ENCODE assay signal across 11 cellular contexts in genomic region chr16:58801838-58802237, GRCh38.
"Had no signal": no experiment of that assay in that cellular context is flagged by ENCODE, and none has a peak within 500 bp of the region (broad histone marks: within the 10 kb centered on the region; RNA-seq: fewer than 3 reads in every experiment).

No MANE protein-coding gene starts in this region.

- H3K4me3 ChIP-seq: GM23248, GM23338, HAP-1 had no signal

- ATAC-seq: GM23338, HCT116 had no signal

- H3K4me2 ChIP-seq: GM23338 had no signal

- H3K27ac ChIP-seq: GM23248 had no signal

- H2AFZ ChIP-seq: GM23248, GM23338 had no signal

- H3K36me3 ChIP-seq: HAP-1 had no signal

- H3K4me1 Mint-ChIP-seq: GM23338, H9 had no signal

- H3K9ac ChIP-seq: GM23248 had no signal

- H3K4me1 ChIP-seq: HAP-1 had no signal

- H3K4me3 Mint-ChIP-seq: GM23338, H9, HFFc6 had no signal

- DNase-seq: GM23248, GOT3, H7, H9, HCEC 1CT, HFFc6 had no signal

- H3K27ac Mint-ChIP-seq: GM23338, H9, HFFc6 had no signal

- FAIRE-seq: H1, H54 had no signal
